Comparison of ENCODE assay signal across 23 cellular contexts in the genomic region with DNA sequence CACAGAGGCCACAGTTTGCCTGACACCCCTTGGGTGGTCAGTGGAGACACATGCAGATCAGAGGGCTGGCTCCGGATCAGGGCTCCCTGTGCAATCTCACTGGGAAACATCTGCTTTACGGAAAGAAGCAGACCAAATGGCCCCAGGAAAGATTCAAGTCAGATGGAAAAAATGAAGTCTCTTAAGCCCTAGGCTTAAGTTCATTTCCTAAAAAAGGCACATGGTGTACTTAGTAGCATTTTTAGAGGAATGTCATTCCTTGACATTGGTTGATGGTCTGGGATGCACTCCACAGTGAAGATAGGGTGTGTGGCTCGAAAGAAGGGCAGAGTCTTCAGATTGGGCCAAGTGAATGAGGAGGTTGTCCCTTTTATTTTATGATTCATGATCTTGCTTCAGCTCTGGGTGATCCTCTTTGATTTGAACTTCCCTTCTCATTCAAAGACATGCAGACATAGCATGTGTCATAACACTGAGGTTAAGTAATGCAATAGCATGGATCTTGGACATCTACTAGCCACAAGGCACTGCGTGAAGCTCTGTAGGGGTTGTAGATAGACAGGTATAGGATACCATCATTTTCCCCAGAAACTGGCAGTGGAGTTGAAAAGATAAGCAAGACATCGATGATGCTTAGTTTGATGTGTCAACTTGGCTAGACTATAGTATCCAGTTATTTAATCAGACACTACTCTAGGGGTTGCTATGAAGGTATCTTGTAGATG. TPM values are rescaled to one million over a fixed set of nuclear protein-coding genes. Genes with fewer than 3 reads are reported as not detected.
DNase-seq lines count a peak whose midpoint lies in the region; ATAC-seq, FAIRE-seq and TF ChIP-seq lines count a peak whose summit lies in the region.
"Had no signal": no experiment of that assay in that cellular context is flagged by ENCODE, and none has a peak within 500 bp of the region (broad histone marks: within the 10 kb centered on the region; RNA-seq: fewer than 3 reads in every experiment).

No MANE protein-coding gene starts in this region.

- no peaks in the 10 kb centered on the region for H3K27me3 ChIP-seq in bronchial epithelial cell (ENCODE audit: control insufficient read depth, insufficient read depth, low read length)
- no peaks in the 10 kb centered on the region for H3K27me3 ChIP-seq in transverse colon
- H3K27me3 ChIP-seq: breast epithelium, heart left ventricle had no signal

- peaks cover 5% of the 10 kb centered on the region for H3K4me1 ChIP-seq in mucosa of descending colon (ENCODE audit: low read depth)
- H3K4me1 ChIP-seq in transverse colon: peaks cover 0 to 8% (median 0%) of the 10 kb centered on the region in 4 donors
- H3K4me1 ChIP-seq: breast epithelium, heart left ventricle had no signal

- TF ChIP-seq CTCF in bronchial epithelial cell (IDR thresholded peaks at IDR 0.05; ENCODE audit: insufficient read depth, low read length, severe bottlenecking) (no peak), mucosa of descending colon (IDR thresholded peaks at IDR 0.05) (no peak), transverse colon (IDR thresholded peaks at IDR 0.05) (no peak)

- FAIRE-seq in bronchial epithelial cell (lab: Jason Lieb, UNC) (peak; percentile 89), RCC 7860 (lab: Jason Lieb, UNC) (no peak)
- FAIRE-seq: islet of Langerhans had no signal

- peak; percentile 43 for ATAC-seq in mucosa of descending colon
- ATAC-seq: activated T-cell treated with anti-CD3 and anti-CD28 coated beads, Interleukin-2, amount 50 U/mL, for 72 hours; CD8-positive, alpha-beta T cell had no signal

- H3K9me3 ChIP-seq in mucosa of descending colon: no peaks in the 10 kb centered on the region
- H3K9me3 ChIP-seq in transverse colon: no peaks in the 10 kb centered on the region
- H3K9me3 ChIP-seq: breast epithelium, heart left ventricle had no signal

- WGBS in transverse colon (ENCODE audit: low coverage in 1 of 2), 2 donors: 45 to 51% methylated on average over 3 to 5 of the region's 5 CpGs

- TF ChIP-seq POLR2A in transverse colon (IDR thresholded peaks at IDR 0.05): no peak

- in situ Hi-C loops in transverse colon (cut with MboI; ENCODE audit: low pct_ligation_motif_present in 1 of 4, low pct_unique_long_range_greater_than_20kb in 1 of 4, low sequenced_read_pairs in 3 of 4): no loop called here

- peak overlapping the region in 1 of 4 donors; percentile 2 for H3K27ac ChIP-seq in transverse colon
- H3K27ac ChIP-seq: breast epithelium, epithelial cell of prostate, heart left ventricle had no signal

- no peak for TF ChIP-seq EP300 in transverse colon (IDR thresholded peaks at IDR 0.05; ENCODE audit: low read depth)

- H3K36me3 ChIP-seq in bronchial epithelial cell (ENCODE audit: control insufficient read depth, insufficient read depth, low read length) (no peaks in the 10 kb centered on the region), mucosa of descending colon (ENCODE audit: low read depth) (no peaks in the 10 kb centered on the region), transverse colon (no peaks in the 10 kb centered on the region)
- H3K36me3 ChIP-seq: breast epithelium, heart left ventricle had no signal

- intact Hi-C loops in mucosa of descending colon (cut with DNase I, micrococcal nuclease): no loop called here
- intact Hi-C loops in transverse colon (cut with DNase I; ENCODE audit: low total_unique reads): no loop called here

- H3K4me3 ChIP-seq in bronchial epithelial cell (ENCODE audit: low read depth, low read length) (no peak overlapping the region), mucosa of descending colon (no peak overlapping the region), transverse colon (no peak overlapping the region)
- H3K4me3 ChIP-seq: breast epithelium, heart left ventricle had no signal

- DNase-seq in AML-193 (lab: John Stamatoyannopoulos, UW) (peak; percentile 15 to 29), NOMO-1 treated with DMSO at 0.1 percent for 48 hours (lab: John Stamatoyannopoulos, UW; ENCODE audit: unreplicated experiment) (peak; percentile 72), bronchial epithelial cell (ENCODE audit: low read depth) (peak; percentile 27), mucosa of descending colon (no peak), NCI-H2107 (lab: John Stamatoyannopoulos, UW) (no peak), transverse colon (no peak), RCC 7860 (ENCODE audit: low spot score) (no peak)
- no peak for DNase-seq in stimulated activated CD8-positive, alpha-beta memory T cell treated with anti-CD3 and anti-CD28 coated beads, Interleukin-4, amount 100 ng/mL, for 48 hours
- DNase-seq: activated CD4-positive, CD25-positive, alpha-beta regulatory T cell; activated CD8-positive, alpha-beta memory T cell treated with anti-CD3 and anti-CD28 coated beads for 24 hours; activated T-cell treated with anti-CD3 and anti-CD28 coated beads, Interleukin-2, amount 50 U/mL, for 72 hours; CD8-positive, alpha-beta T cell; dermis blood vessel endothelial cell; DMS79; heart left ventricle; mesendoderm; NCI-H187; stimulated activated naive CD4-positive, alpha-beta T cell had no signal

RNA-seq across cellular contexts. Expression of gene KCNE4, which starts 56.5 kb away (rescaled TPM):
- under 0.01 and 0.26 TPM in 2 replicates for total RNA-seq in bronchial epithelial cell
- total RNA-seq in mucosa of descending colon: 1 to 10 TPM in 2 of 3 donors, under 1 TPM in 1; 0.55 to 5.8 (median 2.0) TPM
- 1 to 10 TPM in 3 of 4 donors, under 1 TPM in 1; 0.79 to 4.6 (median 1.7) TPM for total RNA-seq in transverse colon
- total RNA-seq: activated T-cell treated with anti-CD3 and anti-CD28 coated beads, Interleukin-2, amount 50 U/mL, for 72 hours; CD8-positive, alpha-beta T cell; pulmonary artery endothelial cell; T-helper 1 cell treated with Interleukin-12 subunit alpha and Interleukin-12 subunit beta and Interleukin-4 antibody, amounts not matched to agents 30 ng/mL and 1 ng/mL, for 36 hours had no signal

Comparison
In these comparisons a context has a peak if more than half of its experiments do, and no peak if none do; other contexts are left out.
1. DNase-seq: peak in AML-193 (2 of 2), NOMO-1 treated with DMSO at 0.1 percent for 48 hours (single experiment) and bronchial epithelial cell (single experiment); none in mucosa of descending colon (0 of 3), NCI-H2107 (single experiment), stimulated activated CD8-positive, alpha-beta memory T cell treated with anti-CD3 and anti-CD28 coated beads, Interleukin-4, amount 100 ng/mL, for 48 hours (single experiment), transverse colon (single experiment) and RCC 7860 (single experiment).